Comparison of ENCODE assay signal across 1 cellular context in the genomic region with DNA sequence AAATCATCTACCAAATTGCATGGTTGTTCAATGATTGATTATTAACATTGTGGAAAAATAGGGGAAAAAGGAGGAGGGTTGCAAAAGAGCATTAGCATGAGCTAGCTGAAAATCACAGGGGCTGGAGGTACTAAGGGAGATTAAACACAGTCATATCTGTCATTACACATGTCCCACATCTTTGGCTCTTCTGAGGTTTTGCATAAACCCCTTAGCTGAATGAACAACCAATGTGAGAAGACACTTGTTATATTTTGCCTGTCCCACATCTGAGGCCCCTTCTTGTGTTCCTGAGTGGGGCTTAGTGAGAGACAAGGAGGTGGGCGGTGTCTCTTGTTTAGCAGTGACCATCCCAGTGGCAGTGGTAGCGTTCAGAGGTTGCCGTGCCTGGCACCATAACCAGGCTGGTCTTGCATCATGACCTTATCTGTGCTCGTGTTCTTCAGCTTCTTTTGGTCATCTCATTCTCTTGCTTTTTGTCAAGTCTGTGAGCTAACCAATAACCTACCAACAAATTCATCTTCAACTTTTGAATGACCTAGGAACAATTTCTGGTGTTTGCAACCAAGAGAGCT.
TF ChIP-seq lines count a peak whose summit lies in the region.

No MANE protein-coding gene starts in this region.

TF ChIP-seq in GM12878, 131 proteins besides CTCF, POLR2A, EP300 and RAD21:
- TF ChIP-seq ETV6 (conservative IDR thresholded peaks at IDR 0.05 in 1 of 2, IDR thresholded peaks at IDR 0.05 in 1 of 2; ENCODE audit: borderline replicate concordance in 1 of 2, low read depth in 1 of 2) (no peak), YBX1 (IDR thresholded peaks at IDR 0.05) (no peak), NR2C2 (IDR thresholded peaks at IDR 0.05; ENCODE audit: borderline replicate concordance, control insufficient read depth, insufficient read length, low read depth) (no peak), RUNX3 (IDR thresholded peaks at IDR 0.05; ENCODE audit: low read length) (peak; percentile 56; the same call in 1 of the 2 replicates), BHLHE40 (IDR thresholded peaks at IDR 0.05; ENCODE audit: borderline replicate concordance in 1 of 2, low read depth in 2 of 2, low read length in 1 of 2) (no peak), MTA2 (IDR thresholded peaks at IDR 0.05; ENCODE audit: low read depth) (0 out of 2 replicates have a peak, but pooled peaks have one; percentile 46), IKZF1 (conservative IDR thresholded peaks at IDR 0.05) (peak; percentile 44; the same call in 1 of the 2 replicates), CBX5 (IDR thresholded peaks at IDR 0.05; ENCODE audit: low read depth) (no peak), LARP7 (IDR thresholded peaks at IDR 0.05) (no peak), POU2F2 (IDR thresholded peaks at IDR 0.05; ENCODE audit: borderline replicate concordance, low read depth, low read length) (peak; percentile 73; the same call in 2 of the 3 replicates), IRF4 (IDR thresholded peaks at IDR 0.05; ENCODE audit: low read depth, low read length) (peak; percentile 57; the same call in 1 of the 2 replicates), SRF (IDR thresholded peaks at IDR 0.05; ENCODE audit: low read depth in 2 of 2, low read length in 2 of 2) (no peak), MYC (IDR thresholded peaks at IDR 0.05; ENCODE audit: insufficient read depth, insufficient read length, insufficient replicate concordance, low read length, severe bottlenecking) (no peak), CHD2 (IDR thresholded peaks at IDR 0.05; ENCODE audit: borderline replicate concordance, low read depth, low read length) (0 out of 2 replicates have a peak, but pooled peaks have one; percentile 22), MTA3 (IDR thresholded peaks at IDR 0.05; ENCODE audit: borderline replicate concordance, low read length) (no peak)
- TF ChIP-seq, protein P1, sequence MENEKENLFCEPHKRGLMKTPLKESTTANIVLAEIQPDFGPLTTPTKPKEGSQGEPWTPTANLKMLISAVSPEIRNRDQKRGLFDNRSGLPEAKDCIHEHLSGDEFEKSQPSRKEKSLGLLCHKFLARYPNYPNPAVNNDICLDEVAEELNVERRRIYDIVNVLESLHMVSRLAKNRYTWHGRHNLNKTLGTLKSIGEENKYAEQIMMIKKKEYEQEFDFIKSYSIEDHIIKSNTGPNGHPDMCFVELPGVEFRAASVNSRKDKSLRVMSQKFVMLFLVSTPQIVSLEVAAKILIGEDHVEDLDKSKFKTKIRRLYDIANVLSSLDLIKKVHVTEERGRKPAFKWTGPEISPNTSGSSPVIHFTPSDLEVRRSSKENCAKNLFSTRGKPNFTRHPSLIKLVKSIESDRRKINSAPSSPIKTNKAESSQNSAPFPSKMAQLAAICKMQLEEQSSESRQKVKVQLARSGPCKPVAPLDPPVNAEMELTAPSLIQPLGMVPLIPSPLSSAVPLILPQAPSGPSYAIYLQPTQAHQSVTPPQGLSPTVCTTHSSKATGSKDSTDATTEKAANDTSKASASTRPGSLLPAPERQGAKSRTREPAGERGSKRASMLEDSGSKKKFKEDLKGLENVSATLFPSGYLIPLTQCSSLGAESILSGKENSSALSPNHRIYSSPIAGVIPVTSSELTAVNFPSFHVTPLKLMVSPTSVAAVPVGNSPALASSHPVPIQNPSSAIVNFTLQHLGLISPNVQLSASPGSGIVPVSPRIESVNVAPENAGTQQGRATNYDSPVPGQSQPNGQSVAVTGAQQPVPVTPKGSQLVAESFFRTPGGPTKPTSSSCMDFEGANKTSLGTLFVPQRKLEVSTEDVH (IDR thresholded peaks at IDR 0.05; ENCODE audit: low read depth, partially characterized antibody): no peak
- TF ChIP-seq, protein P2, sequence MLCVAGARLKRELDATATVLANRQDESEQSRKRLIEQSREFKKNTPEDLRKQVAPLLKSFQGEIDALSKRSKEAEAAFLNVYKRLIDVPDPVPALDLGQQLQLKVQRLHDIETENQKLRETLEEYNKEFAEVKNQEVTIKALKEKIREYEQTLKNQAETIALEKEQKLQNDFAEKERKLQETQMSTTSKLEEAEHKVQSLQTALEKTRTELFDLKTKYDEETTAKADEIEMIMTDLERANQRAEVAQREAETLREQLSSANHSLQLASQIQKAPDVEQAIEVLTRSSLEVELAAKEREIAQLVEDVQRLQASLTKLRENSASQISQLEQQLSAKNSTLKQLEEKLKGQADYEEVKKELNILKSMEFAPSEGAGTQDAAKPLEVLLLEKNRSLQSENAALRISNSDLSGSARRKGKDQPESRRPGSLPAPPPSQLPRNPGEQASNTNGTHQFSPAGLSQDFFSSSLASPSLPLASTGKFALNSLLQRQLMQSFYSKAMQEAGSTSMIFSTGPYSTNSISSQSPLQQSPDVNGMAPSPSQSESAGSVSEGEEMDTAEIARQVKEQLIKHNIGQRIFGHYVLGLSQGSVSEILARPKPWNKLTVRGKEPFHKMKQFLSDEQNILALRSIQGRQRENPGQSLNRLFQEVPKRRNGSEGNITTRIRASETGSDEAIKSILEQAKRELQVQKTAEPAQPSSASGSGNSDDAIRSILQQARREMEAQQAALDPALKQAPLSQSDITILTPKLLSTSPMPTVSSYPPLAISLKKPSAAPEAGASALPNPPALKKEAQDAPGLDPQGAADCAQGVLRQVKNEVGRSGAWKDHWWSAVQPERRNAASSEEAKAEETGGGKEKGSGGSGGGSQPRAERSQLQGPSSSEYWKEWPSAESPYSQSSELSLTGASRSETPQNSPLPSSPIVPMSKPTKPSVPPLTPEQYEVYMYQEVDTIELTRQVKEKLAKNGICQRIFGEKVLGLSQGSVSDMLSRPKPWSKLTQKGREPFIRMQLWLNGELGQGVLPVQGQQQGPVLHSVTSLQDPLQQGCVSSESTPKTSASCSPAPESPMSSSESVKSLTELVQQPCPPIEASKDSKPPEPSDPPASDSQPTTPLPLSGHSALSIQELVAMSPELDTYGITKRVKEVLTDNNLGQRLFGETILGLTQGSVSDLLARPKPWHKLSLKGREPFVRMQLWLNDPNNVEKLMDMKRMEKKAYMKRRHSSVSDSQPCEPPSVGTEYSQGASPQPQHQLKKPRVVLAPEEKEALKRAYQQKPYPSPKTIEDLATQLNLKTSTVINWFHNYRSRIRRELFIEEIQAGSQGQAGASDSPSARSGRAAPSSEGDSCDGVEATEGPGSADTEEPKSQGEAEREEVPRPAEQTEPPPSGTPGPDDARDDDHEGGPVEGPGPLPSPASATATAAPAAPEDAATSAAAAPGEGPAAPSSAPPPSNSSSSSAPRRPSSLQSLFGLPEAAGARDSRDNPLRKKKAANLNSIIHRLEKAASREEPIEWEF (IDR thresholded peaks at IDR 0.05; ENCODE audit: insufficient replicate concordance, low read depth, low read length): peak; percentile 12
- TF ChIP-seq, protein P3, sequence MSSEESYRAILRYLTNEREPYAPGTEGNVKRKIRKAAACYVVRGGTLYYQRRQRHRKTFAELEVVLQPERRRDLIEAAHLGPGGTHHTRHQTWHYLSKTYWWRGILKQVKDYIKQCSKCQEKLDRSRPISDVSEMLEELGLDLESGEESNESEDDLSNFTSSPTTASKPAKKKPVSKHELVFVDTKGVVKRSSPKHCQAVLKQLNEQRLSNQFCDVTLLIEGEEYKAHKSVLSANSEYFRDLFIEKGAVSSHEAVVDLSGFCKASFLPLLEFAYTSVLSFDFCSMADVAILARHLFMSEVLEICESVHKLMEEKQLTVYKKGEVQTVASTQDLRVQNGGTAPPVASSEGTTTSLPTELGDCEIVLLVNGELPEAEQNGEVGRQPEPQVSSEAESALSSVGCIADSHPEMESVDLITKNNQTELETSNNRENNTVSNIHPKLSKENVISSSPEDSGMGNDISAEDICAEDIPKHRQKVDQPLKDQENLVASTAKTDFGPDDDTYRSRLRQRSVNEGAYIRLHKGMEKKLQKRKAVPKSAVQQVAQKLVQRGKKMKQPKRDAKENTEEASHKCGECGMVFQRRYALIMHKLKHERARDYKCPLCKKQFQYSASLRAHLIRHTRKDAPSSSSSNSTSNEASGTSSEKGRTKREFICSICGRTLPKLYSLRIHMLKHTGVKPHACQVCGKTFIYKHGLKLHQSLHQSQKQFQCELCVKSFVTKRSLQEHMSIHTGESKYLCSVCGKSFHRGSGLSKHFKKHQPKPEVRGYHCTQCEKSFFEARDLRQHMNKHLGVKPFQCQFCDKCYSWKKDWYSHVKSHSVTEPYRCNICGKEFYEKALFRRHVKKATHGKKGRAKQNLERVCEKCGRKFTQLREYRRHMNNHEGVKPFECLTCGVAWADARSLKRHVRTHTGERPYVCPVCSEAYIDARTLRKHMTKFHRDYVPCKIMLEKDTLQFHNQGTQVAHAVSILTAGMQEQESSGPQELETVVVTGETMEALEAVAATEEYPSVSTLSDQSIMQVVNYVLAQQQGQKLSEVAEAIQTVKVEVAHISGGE (CRISPR knock-in tag; IDR thresholded peaks at IDR 0.05): no peak
TF ChIP-seq in GM12878: peak in this region for 7.
